Comparison of ENCODE assay signal across 1 cellular context in the genomic region with DNA sequence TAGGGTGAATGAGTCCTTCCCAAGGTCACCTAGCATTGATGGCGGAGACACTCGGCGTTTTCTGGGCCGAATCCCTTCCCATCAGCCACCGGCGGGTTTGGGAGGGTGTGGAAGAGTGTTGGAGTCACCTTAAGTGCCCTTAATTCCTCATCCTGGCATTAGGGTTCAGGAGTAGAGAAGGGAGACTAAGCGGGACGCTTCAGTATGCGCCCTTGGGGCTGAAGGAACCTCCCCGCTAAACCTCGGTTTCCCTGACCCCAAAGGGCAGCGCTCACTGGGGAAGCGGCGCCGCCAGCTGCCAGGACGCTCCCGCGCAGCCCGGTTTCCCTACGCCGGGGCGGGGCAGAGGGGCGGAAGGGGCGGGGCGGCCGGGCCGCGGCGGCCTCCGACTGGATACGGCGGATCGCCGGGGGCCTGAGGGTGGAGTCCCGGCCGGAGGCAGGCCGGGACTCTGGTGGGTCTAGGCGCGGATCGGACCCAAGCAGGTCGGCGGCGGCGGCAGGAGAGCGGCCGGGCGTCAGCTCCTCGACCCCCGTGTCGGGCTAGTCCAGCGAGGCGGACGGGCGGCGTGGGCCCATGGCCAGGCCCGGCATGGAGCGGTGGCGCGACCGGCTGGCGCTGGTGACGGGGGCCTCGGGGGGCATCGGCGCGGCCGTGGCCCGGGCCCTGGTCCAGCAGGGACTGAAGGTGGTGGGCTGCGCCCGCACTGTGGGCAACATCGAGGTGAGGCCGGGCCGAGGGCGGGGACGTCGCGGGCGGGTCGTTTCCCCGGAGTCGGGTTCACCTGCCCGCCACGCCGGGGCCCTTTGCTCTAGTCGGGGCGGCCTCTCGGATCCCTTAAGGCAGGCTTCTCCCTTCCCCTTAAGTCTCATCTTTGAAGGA.
TF ChIP-seq lines count a peak whose summit lies in the region.

A gene with protein sequence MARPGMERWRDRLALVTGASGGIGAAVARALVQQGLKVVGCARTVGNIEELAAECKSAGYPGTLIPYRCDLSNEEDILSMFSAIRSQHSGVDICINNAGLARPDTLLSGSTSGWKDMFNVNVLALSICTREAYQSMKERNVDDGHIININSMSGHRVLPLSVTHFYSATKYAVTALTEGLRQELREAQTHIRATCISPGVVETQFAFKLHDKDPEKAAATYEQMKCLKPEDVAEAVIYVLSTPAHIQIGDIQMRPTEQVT (plus strand): TSS at position 446 of the 882 bp plus-strand sequence. CDS start 131 bp downstream, at position 577.

TF ChIP-seq in HepG2, 621 proteins besides CTCF, POLR2A, EP300 and RAD21 (continued from another document and continues in another):
- TF ChIP-seq, protein P1, sequence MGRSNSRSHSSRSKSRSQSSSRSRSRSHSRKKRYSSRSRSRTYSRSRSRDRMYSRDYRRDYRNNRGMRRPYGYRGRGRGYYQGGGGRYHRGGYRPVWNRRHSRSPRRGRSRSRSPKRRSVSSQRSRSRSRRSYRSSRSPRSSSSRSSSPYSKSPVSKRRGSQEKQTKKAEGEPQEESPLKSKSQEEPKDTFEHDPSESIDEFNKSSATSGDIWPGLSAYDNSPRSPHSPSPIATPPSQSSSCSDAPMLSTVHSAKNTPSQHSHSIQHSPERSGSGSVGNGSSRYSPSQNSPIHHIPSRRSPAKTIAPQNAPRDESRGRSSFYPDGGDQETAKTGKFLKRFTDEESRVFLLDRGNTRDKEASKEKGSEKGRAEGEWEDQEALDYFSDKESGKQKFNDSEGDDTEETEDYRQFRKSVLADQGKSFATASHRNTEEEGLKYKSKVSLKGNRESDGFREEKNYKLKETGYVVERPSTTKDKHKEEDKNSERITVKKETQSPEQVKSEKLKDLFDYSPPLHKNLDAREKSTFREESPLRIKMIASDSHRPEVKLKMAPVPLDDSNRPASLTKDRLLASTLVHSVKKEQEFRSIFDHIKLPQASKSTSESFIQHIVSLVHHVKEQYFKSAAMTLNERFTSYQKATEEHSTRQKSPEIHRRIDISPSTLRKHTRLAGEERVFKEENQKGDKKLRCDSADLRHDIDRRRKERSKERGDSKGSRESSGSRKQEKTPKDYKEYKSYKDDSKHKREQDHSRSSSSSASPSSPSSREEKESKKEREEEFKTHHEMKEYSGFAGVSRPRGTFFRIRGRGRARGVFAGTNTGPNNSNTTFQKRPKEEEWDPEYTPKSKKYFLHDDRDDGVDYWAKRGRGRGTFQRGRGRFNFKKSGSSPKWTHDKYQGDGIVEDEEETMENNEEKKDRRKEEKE (IDR thresholded peaks at IDR 0.05), result no peak
- TF ChIP-seq, protein P2, sequence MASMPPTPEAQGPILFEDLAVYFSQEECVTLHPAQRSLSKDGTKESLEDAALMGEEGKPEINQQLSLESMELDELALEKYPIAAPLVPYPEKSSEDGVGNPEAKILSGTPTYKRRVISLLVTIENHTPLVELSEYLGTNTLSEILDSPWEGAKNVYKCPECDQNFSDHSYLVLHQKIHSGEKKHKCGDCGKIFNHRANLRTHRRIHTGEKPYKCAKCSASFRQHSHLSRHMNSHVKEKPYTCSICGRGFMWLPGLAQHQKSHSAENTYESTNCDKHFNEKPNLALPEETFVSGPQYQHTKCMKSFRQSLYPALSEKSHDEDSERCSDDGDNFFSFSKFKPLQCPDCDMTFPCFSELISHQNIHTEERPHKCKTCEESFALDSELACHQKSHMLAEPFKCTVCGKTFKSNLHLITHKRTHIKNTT (CRISPR knock-in tag; IDR thresholded peaks at IDR 0.05), result no peak
- TF ChIP-seq ZNF883 (CRISPR knock-in tag; IDR thresholded peaks at IDR 0.05; ENCODE audit: not compliant biosample characterization) (no peak), ZNF605 (CRISPR knock-in tag; IDR thresholded peaks at IDR 0.05) (no peak), ZSCAN30 (CRISPR knock-in tag; IDR thresholded peaks at IDR 0.05) (no peak), ZSCAN21 (CRISPR knock-in tag; IDR thresholded peaks at IDR 0.05; ENCODE audit: borderline replicate concordance) (no peak), SOX6 (IDR thresholded peaks at IDR 0.05) (no peak), SOX6 (CRISPR knock-in tag; IDR thresholded peaks at IDR 0.05) (no peak), ZNF616 (CRISPR knock-in tag; IDR thresholded peaks at IDR 0.05; ENCODE audit: low read depth) (no peak), ZSCAN22 (CRISPR knock-in tag; IDR thresholded peaks at IDR 0.05) (no peak), NBN (conservative IDR thresholded peaks at IDR 0.05) (no peak), RFX3 (CRISPR knock-in tag; IDR thresholded peaks at IDR 0.05) (no peak), ZNF292 (CRISPR knock-in tag; IDR thresholded peaks at IDR 0.05; ENCODE audit: borderline replicate concordance, low read depth) (no peak), KMT2B (CRISPR knock-in tag; IDR thresholded peaks at IDR 0.05) (no peak), ZNF383 (CRISPR knock-in tag; IDR thresholded peaks at IDR 0.05; ENCODE audit: borderline replicate concordance) (no peak), HNF4A (CRISPR knock-in tag; IDR thresholded peaks at IDR 0.05) (no peak), NFIB (CRISPR knock-in tag; IDR thresholded peaks at IDR 0.05; ENCODE audit: borderline replicate concordance) (no peak), IRX3 (CRISPR knock-in tag; IDR thresholded peaks at IDR 0.05; ENCODE audit: borderline replicate concordance, low read depth) (0 out of 2 replicates have a peak, but pooled peaks have one; percentile 48), NR1H2 (CRISPR knock-in tag; IDR thresholded peaks at IDR 0.05; ENCODE audit: borderline replicate concordance, low read depth) (no peak), TOE1 (CRISPR knock-in tag; IDR thresholded peaks at IDR 0.05) (no peak), NFYB (CRISPR knock-in tag; IDR thresholded peaks at IDR 0.05) (peak; percentile 53; the same call in 1 of the 2 replicates), ZNF782 (CRISPR knock-in tag; IDR thresholded peaks at IDR 0.05; ENCODE audit: borderline replicate concordance) (peak; percentile 35; the same call in 1 of the 2 replicates), ZNF354B (CRISPR knock-in tag; IDR thresholded peaks at IDR 0.05) (no peak), MYNN (CRISPR knock-in tag; IDR thresholded peaks at IDR 0.05; ENCODE audit: low read depth) (no peak), STAT5B (CRISPR knock-in tag; IDR thresholded peaks at IDR 0.05) (no peak), MAFF (IDR thresholded peaks at IDR 0.05; ENCODE audit: low read depth, low read length) (no peak), ZSCAN9 (CRISPR knock-in tag; IDR thresholded peaks at IDR 0.05; ENCODE audit: borderline replicate concordance) (no peak), MATR3 (CRISPR knock-in tag; IDR thresholded peaks at IDR 0.05) (no peak), SP140L (CRISPR knock-in tag; IDR thresholded peaks at IDR 0.05; ENCODE audit: borderline replicate concordance) (no peak), BCL6 (CRISPR knock-in tag; IDR thresholded peaks at IDR 0.05) (no peak)
- TF ChIP-seq, protein P3, sequence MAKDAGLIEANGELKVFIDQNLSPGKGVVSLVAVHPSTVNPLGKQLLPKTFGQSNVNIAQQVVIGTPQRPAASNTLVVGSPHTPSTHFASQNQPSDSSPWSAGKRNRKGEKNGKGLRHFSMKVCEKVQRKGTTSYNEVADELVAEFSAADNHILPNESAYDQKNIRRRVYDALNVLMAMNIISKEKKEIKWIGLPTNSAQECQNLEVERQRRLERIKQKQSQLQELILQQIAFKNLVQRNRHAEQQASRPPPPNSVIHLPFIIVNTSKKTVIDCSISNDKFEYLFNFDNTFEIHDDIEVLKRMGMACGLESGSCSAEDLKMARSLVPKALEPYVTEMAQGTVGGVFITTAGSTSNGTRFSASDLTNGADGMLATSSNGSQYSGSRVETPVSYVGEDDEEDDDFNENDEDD (CRISPR knock-in tag; IDR thresholded peaks at IDR 0.05; ENCODE audit: borderline replicate concordance), result peak; percentile 67; the same call in 1 of the 2 replicates
- TF ChIP-seq, protein P4, sequence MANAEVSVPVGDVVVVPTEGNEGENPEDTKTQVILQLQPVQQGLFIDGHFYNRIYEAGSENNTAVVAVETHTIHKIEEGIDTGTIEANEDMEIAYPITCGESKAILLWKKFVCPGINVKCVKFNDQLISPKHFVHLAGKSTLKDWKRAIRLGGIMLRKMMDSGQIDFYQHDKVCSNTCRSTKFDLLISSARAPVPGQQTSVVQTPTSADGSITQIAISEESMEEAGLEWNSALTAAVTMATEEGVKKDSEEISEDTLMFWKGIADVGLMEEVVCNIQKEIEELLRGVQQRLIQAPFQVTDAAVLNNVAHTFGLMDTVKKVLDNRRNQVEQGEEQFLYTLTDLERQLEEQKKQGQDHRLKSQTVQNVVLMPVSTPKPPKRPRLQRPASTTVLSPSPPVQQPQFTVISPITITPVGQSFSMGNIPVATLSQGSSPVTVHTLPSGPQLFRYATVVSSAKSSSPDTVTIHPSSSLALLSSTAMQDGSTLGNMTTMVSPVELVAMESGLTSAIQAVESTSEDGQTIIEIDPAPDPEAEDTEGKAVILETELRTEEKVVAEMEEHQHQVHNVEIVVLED (CRISPR knock-in tag; IDR thresholded peaks at IDR 0.05; ENCODE audit: borderline replicate concordance), result peak; percentile 63; the same call in 1 of the 2 replicates
- TF ChIP-seq, protein P5, sequence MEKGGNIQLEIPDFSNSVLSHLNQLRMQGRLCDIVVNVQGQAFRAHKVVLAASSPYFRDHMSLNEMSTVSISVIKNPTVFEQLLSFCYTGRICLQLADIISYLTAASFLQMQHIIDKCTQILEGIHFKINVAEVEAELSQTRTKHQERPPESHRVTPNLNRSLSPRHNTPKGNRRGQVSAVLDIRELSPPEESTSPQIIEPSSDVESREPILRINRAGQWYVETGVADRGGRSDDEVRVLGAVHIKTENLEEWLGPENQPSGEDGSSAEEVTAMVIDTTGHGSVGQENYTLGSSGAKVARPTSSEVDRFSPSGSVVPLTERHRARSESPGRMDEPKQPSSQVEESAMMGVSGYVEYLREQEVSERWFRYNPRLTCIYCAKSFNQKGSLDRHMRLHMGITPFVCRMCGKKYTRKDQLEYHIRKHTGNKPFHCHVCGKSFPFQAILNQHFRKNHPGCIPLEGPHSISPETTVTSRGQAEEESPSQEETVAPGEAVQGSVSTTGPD (CRISPR knock-in tag; IDR thresholded peaks at IDR 0.05), result no peak
- TF ChIP-seq, protein P6, sequence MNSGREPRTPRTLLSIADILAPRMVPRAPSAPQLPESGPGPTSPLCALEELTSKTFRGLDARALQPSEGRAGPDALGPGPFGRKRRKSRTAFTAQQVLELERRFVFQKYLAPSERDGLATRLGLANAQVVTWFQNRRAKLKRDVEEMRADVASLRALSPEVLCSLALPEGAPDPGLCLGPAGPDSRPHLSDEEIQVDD (CRISPR knock-in tag; IDR thresholded peaks at IDR 0.05; ENCODE audit: borderline replicate concordance), result no peak
- TF ChIP-seq, protein P7, sequence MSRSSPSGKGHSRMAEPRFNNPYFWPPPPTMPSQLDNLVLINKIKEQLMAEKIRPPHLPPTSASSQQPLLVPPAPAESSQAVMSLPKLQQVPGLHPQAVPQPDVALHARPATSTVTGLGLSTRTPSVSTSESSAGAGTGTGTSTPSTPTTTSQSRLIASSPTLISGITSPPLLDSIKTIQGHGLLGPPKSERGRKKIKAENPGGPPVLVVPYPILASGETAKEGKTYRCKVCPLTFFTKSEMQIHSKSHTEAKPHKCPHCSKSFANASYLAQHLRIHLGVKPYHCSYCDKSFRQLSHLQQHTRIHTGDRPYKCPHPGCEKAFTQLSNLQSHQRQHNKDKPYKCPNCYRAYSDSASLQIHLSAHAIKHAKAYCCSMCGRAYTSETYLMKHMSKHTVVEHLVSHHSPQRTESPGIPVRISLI (CRISPR knock-in tag; IDR thresholded peaks at IDR 0.05; ENCODE audit: borderline replicate concordance), result no peak
- TF ChIP-seq, protein P8, sequence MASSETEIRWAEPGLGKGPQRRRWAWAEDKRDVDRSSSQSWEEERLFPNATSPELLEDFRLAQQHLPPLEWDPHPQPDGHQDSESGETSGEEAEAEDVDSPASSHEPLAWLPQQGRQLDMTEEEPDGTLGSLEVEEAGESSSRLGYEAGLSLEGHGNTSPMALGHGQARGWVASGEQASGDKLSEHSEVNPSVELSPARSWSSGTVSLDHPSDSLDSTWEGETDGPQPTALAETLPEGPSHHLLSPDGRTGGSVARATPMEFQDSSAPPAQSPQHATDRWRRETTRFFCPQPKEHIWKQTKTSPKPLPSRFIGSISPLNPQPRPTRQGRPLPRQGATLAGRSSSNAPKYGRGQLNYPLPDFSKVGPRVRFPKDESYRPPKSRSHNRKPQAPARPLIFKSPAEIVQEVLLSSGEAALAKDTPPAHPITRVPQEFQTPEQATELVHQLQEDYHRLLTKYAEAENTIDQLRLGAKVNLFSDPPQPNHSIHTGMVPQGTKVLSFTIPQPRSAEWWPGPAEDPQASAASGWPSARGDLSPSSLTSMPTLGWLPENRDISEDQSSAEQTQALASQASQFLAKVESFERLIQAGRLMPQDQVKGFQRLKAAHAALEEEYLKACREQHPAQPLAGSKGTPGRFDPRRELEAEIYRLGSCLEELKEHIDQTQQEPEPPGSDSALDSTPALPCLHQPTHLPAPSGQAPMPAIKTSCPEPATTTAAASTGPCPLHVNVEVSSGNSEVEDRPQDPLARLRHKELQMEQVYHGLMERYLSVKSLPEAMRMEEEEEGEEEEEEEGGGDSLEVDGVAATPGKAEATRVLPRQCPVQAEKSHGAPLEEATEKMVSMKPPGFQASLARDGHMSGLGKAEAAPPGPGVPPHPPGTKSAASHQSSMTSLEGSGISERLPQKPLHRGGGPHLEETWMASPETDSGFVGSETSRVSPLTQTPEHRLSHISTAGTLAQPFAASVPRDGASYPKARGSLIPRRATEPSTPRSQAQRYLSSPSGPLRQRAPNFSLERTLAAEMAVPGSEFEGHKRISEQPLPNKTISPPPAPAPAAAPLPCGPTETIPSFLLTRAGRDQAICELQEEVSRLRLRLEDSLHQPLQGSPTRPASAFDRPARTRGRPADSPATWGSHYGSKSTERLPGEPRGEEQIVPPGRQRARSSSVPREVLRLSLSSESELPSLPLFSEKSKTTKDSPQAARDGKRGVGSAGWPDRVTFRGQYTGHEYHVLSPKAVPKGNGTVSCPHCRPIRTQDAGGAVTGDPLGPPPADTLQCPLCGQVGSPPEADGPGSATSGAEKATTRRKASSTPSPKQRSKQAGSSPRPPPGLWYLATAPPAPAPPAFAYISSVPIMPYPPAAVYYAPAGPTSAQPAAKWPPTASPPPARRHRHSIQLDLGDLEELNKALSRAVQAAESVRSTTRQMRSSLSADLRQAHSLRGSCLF (CRISPR knock-in tag; IDR thresholded peaks at IDR 0.05; ENCODE audit: borderline replicate concordance), result no peak
- TF ChIP-seq, protein P9, sequence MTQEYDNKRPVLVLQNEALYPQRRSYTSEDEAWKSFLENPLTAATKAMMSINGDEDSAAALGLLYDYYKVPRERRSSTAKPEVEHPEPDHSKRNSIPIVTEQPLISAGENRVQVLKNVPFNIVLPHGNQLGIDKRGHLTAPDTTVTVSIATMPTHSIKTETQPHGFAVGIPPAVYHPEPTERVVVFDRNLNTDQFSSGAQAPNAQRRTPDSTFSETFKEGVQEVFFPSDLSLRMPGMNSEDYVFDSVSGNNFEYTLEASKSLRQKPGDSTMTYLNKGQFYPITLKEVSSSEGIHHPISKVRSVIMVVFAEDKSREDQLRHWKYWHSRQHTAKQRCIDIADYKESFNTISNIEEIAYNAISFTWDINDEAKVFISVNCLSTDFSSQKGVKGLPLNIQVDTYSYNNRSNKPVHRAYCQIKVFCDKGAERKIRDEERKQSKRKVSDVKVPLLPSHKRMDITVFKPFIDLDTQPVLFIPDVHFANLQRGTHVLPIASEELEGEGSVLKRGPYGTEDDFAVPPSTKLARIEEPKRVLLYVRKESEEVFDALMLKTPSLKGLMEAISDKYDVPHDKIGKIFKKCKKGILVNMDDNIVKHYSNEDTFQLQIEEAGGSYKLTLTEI (CRISPR knock-in tag; conservative IDR thresholded peaks at IDR 0.05), result no peak
- TF ChIP-seq, protein P10, sequence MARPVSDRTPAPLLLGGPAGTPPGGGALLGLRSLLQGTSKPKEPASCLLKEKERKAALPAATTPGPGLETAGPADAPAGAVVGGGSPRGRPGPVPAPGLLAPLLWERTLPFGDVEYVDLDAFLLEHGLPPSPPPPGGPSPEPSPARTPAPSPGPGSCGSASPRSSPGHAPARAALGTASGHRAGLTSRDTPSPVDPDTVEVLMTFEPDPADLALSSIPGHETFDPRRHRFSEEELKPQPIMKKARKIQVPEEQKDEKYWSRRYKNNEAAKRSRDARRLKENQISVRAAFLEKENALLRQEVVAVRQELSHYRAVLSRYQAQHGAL (CRISPR knock-in tag; IDR thresholded peaks at IDR 0.05; ENCODE audit: not compliant biosample characterization), result no peak
